10 cellular contexts compared by ENCODE assay signal in the genomic region with DNA sequence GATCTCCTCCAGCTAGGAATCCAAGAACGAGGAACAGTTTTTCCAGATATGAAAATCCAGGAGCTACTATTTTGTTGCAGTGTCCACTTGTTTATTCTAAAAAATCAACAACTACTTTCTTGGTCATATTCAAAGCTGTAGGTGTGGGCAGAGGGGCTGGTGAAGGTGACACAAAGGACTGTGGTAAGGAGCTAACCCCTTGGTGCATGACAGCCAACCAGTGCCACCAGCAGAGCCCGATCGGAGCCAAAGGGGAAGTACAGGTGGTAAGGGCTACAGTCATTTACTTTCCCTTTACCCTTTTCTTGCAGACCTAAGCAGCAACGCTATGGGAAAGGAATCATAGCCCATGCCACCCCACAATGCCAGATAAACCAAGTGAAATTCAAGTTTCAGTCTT. TPM values are rescaled to one million over a fixed set of nuclear protein-coding genes. Genes with fewer than 3 reads are reported as not detected.
DNase-seq lines count a peak whose midpoint lies in the region; ATAC-seq and TF ChIP-seq lines count a peak whose summit lies in the region.
"Had no signal": no experiment of that assay in that cellular context is flagged by ENCODE, and none has a peak within 500 bp of the region (broad histone marks: within the 10 kb centered on the region; RNA-seq: fewer than 3 reads in every experiment).

No MANE protein-coding gene starts in this region.

- peak; percentile 53 for ATAC-seq in HG02763 (IDR thresholded peaks at IDR 0.05; ENCODE audit: unreplicated experiment)
- ATAC-seq in activated CD4-positive, CD25-positive, alpha-beta regulatory T cell treated with anti-CD3 and anti-CD28 coated beads, Interleukin-2, amount 50 U/mL, for 24 hours: peak; percentile 86 to 87
- ATAC-seq in stimulated activated naive CD8-positive, alpha-beta T cell treated with anti-CD3 and anti-CD28 coated beads, Interleukin-15, Interleukin-2, amounts not matched to agents 100 U/mL and 50 U/mL, for 24 hours: peak; percentile 81

- H3K9me3 ChIP-seq in breast epithelium: no peaks in the 10 kb centered on the region
- H3K9me3 ChIP-seq: right lobe of liver had no signal

- CTCF ChIA-PET in MCF 10A (lab: Yijun Ruan, JAX): no interaction called here

- POLR2A ChIA-PET in MCF 10A (lab: Yijun Ruan, JAX): no interaction called here

- TF ChIP-seq POLR2A in breast epithelium (IDR thresholded peaks at IDR 0.05): no peak

- peak overlapping the region; percentile 25 to 54 for H3K27ac ChIP-seq in breast epithelium

- DNase-seq in breast epithelium (ENCODE audit: low spot score in 2 of 2) (no peak), MCF 10A (ENCODE audit: unreplicated experiment) (no peak), NCI-H748 (lab: John Stamatoyannopoulos, UW; ENCODE audit: unreplicated experiment) (no peak), midbrain (lab: John Stamatoyannopoulos, UW) (no peak), KG1 (lab: John Stamatoyannopoulos, UW) (no peak)
- DNase-seq in stimulated activated naive CD8-positive, alpha-beta T cell treated with anti-CD3 and anti-CD28 coated beads, Interleukin-15, Interleukin-2, amounts not matched to agents 100 U/mL and 50 U/mL, for 24 hours: peak; percentile 47
- DNase-seq: right lobe of liver had no signal

- H3K27ac Mint-ChIP-seq in MCF 10A (ENCODE audit: low read depth, unreplicated experiment): no peak overlapping the region
- H3K27ac Mint-ChIP-seq: activated naive CD8-positive, alpha-beta T cell had no signal

- H3K9me3 Mint-ChIP-seq in MCF 10A (ENCODE audit: unreplicated experiment): no peaks in the 10 kb centered on the region

- intact Hi-C loops in breast epithelium (cut with DNase I; ENCODE audit: low total_unique reads): no loop called here
- intact Hi-C loops in MCF 10A (cut with micrococcal nuclease): no loop called here

- no peak overlapping the region for H3K4me3 ChIP-seq in breast epithelium
- H3K4me3 ChIP-seq: right lobe of liver had no signal

- TF ChIP-seq CTCF in breast epithelium (IDR thresholded peaks at IDR 0.05): no peak
- TF ChIP-seq CTCF in MCF 10A (IDR thresholded peaks at IDR 0.05; ENCODE audit: unreplicated experiment): no peak

- peaks cover 9% of the 10 kb centered on the region for H3K4me1 Mint-ChIP-seq in MCF 10A (ENCODE audit: insufficient read depth, unreplicated experiment)

- BruUV-seq in MCF 10A (replicated peaks; lab: Mats Ljungman, UMichigan): no TSS peak

- no peaks in the 10 kb centered on the region for H3K36me3 Mint-ChIP-seq in MCF 10A (ENCODE audit: insufficient read depth, unreplicated experiment)

- no peaks in the 10 kb centered on the region for H3K27me3 ChIP-seq in breast epithelium
- H3K27me3 ChIP-seq: right lobe of liver had no signal

- no peak overlapping the region for H3K4me3 Mint-ChIP-seq in MCF 10A (ENCODE audit: unreplicated experiment)
- H3K4me3 Mint-ChIP-seq: activated naive CD8-positive, alpha-beta T cell had no signal

- H3K36me3 ChIP-seq in breast epithelium: no peaks in the 10 kb centered on the region
- H3K36me3 ChIP-seq: right lobe of liver had no signal

- H3K27me3 Mint-ChIP-seq in MCF 10A (ENCODE audit: insufficient read depth, unreplicated experiment): peaks cover 10% of the 10 kb centered on the region

- no peaks in the 10 kb centered on the region for H3K4me1 ChIP-seq in breast epithelium

RNA-seq across cellular contexts. Expression of a gene that starts 30.7 kb away (rescaled TPM):
- total RNA-seq in breast epithelium: 1 to 10 TPM in 2 of 3 donors, under 1 TPM in 1; 0.59 to 4.9 (median 2.1) TPM
- total RNA-seq in MCF 10A (2022): not detected in 2 replicates

RNA-seq across cellular contexts. Expression of a gene that starts 32.0 kb away (rescaled TPM):
- total RNA-seq in breast epithelium: 1 to 10 TPM; 1.1 to 7.9 (median 6.9) TPM
- 0.91 and 0.93 TPM in 2 replicates for total RNA-seq in MCF 10A (2022)

RNA-seq across cellular contexts. Expression of a gene that starts 48.8 kb away (rescaled TPM):
- total RNA-seq in breast epithelium (10 to 100 TPM; 26.7 to 42.6 (median 33.4) TPM), MCF 10A (2022) (47.9 and 55.4 TPM in 2 replicates)

RNA-seq across cellular contexts. Expression of a gene that starts 49.1 kb away (rescaled TPM):
- total RNA-seq in breast epithelium (10 to 100 TPM in 1 of 3 donors, 1 to 10 TPM in 2; 5.9 to 10.9 (median 9.8) TPM), MCF 10A (2022) (not detected in 2 replicates)
